10 cellular contexts compared by ENCODE assay signal in the genomic region with DNA sequence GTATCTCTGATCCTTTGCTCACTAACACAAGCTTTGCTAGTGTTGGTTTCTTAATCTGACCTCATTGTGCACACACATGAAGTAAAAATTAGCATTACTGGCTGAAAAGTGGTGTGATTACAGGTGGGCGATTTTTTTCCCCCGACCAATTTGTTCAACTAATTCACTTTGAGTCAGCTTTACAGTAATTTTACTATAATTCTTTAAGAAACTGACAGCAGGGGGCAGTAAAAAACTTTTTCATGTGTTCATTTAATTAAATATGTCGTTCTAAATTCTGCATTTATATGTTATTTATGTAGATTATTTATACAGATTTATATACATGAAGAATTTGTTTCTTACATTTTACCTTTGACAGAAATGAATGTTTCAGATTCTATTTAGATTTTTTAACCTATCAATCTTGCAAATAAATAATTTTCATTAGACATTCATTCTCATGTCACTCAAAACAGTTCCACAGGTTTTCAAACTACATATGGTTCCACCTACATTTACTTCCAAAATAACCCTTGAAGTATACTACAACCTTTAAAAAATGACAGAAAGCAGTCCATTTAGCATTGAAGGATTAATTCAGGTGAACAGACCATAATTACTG. TPM values are rescaled to one million over a fixed set of nuclear protein-coding genes. Genes with fewer than 3 reads are reported as not detected.
DNase-seq lines count a peak whose midpoint lies in the region; ATAC-seq, FAIRE-seq and TF ChIP-seq lines count a peak whose summit lies in the region.
"Had no signal": no experiment of that assay in that cellular context is flagged by ENCODE, and none has a peak within 500 bp of the region (broad histone marks: within the 10 kb centered on the region; RNA-seq: fewer than 3 reads in every experiment).

No MANE protein-coding gene starts in this region.

- H3K27me3 ChIP-seq in gastrocnemius medialis (no peaks in the 10 kb centered on the region), brain microvascular endothelial cell (replicated peaks) (no peaks in the 10 kb centered on the region)
- H3K27me3 ChIP-seq: SJCRH30 had no signal

- in situ Hi-C loops in gastrocnemius medialis (cut with MboI; ENCODE audit: low sequenced_read_pairs in 4 of 4) (loop anchor here in 1 of 4 donors (5.0 kb wide), 1 partner anchor 403 kb away; no protein-coding TSS in a partner anchor), brain microvascular endothelial cell (cut with HindIII; ENCODE audit: low pct_ligation_motif_present, low sequenced_read_pairs) (no loop called here)

- peak; percentile 73 for DNase-seq in DMS 273 (lab: John Stamatoyannopoulos, UW; ENCODE audit: unreplicated experiment)
- no peak for DNase-seq in DMS 273 treated with DMSO at 0.1 percent for 48 hours (lab: John Stamatoyannopoulos, UW)
- DNase-seq in NCI-H446 treated with DMSO at 0.1 percent for 48 hours (lab: John Stamatoyannopoulos, UW) = peak; percentile 36
- no peak for DNase-seq in gastrocnemius medialis
- no peak for DNase-seq in brain microvascular endothelial cell

- no peak for TF ChIP-seq POLR2A in gastrocnemius medialis (IDR thresholded peaks at IDR 0.05)

- H3K27ac ChIP-seq in gastrocnemius medialis = peak overlapping the region in 1 of 4 donors; percentile 49
- no peak overlapping the region for H3K27ac ChIP-seq in brain microvascular endothelial cell
- H3K27ac ChIP-seq: SJCRH30 had no signal

- H3K4me1 ChIP-seq in gastrocnemius medialis = peaks cover 11 to 33% of the 10 kb centered on the region in 2 donors

- FAIRE-seq in endometrium (lab: Jason Lieb, UNC) = peak; percentile 96

- peak; percentile 30 to 55 (median 38) for TF ChIP-seq CTCF in gastrocnemius medialis (IDR thresholded peaks at IDR 0.05 in 4 of 5, conservative IDR thresholded peaks at IDR 0.05 in 1 of 5)
- no peak for TF ChIP-seq CTCF in brain microvascular endothelial cell (IDR thresholded peaks at IDR 0.05; ENCODE audit: low read depth, low read length, missing control alignments)

- H3K4me3 ChIP-seq in gastrocnemius medialis (no peak overlapping the region), brain microvascular endothelial cell (ENCODE audit: low read depth, low read length) (no peak overlapping the region)
- H3K4me3 ChIP-seq: mucosa of descending colon, SJCRH30 had no signal

- intact Hi-C loops in gastrocnemius medialis (cut with DNase I; ENCODE audit: low total_unique reads) = loop anchor here (5.0 kb wide), 2 partner anchors 38 to 118 kb away; no protein-coding TSS in a partner anchor

- H3K9me3 ChIP-seq in gastrocnemius medialis = no peaks in the 10 kb centered on the region
- H3K9me3 ChIP-seq: mucosa of descending colon, SJCRH30 had no signal

- H3K36me3 ChIP-seq in gastrocnemius medialis (no peaks in the 10 kb centered on the region), brain microvascular endothelial cell (replicated peaks) (no peaks in the 10 kb centered on the region)

- ATAC-seq in gastrocnemius medialis = no peak
- ATAC-seq in GM21390 (IDR thresholded peaks at IDR 0.05; ENCODE audit: unreplicated experiment) = no peak
- no peak for ATAC-seq in HG03196 (IDR thresholded peaks at IDR 0.05; ENCODE audit: unreplicated experiment)
- ATAC-seq: mucosa of descending colon had no signal

RNA-seq across cellular contexts. Expression of a gene that starts 17.5 kb away (rescaled TPM):
- total RNA-seq in gastrocnemius medialis = 100 to 1,000 TPM; 165 to 439 (median 319) TPM

RNA-seq across cellular contexts. Expression of a gene that starts 34.1 kb away (rescaled TPM):
- 1 to 10 TPM; 2.9 to 5.5 (median 3.4) TPM for total RNA-seq in gastrocnemius medialis

Comparison
In these comparisons a context has a peak if more than half of its experiments do, and no peak if none do; other contexts are left out.
1. DNase-seq: peak in DMS 273 (single experiment) and NCI-H446 treated with DMSO at 0.1 percent for 48 hours (single experiment); none in DMS 273 treated with DMSO at 0.1 percent for 48 hours (single experiment), gastrocnemius medialis (0 of 2) and brain microvascular endothelial cell (single experiment).